1 cellular context compared by ENCODE assay signal in genomic region chr11:3614742-3615171, GRCh38.
A peak's percentile ranks its signal among the peaks of the same experiment; 100 is the strongest.
TF ChIP-seq lines count a peak whose summit lies in the region.

No MANE protein-coding gene starts in this region.

TF ChIP-seq in HepG2, 621 proteins besides CTCF, POLR2A, EP300 and RAD21 (continued from another document):
- TF ChIP-seq ZNF574 (CRISPR knock-in tag; IDR thresholded peaks at IDR 0.05), result no peak
- TF ChIP-seq ZNF629 (CRISPR knock-in tag; conservative IDR thresholded peaks at IDR 0.05), result peak; percentile 67
